ENCODE assay signal across 3 cellular contexts in the genomic region with DNA sequence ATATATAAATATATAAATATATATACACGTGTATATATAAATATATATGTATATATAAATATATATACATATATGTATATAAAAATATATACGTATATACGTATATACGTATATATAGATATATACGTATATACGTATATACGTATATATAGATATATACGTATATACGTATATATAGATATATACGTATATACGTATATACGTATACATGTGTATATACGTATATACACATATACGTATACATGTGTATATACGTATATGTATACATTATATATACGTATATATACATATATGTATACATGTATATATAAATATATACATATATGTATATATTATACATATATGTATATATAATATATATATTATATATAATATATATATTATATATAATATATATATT.
A peak's percentile ranks its signal among the peaks of the same experiment; 100 is the strongest.
DNase-seq lines count a peak whose midpoint lies in the region; ATAC-seq, FAIRE-seq and TF ChIP-seq lines count a peak whose summit lies in the region.
"Not testable (repeated sequence)": the region's sequence is repeated elsewhere in the genome, so short reads cannot be mapped to it uniquely, and the experiment has no call there.

No MANE protein-coding gene starts in this region.

- H3K4me1 ChIP-seq in K562 (replicated peaks in 1 of 2; ENCODE audit: control insufficient read depth in 2 of 2, insufficient read depth in 2 of 2, low read length in 2 of 2) = not testable (repeated sequence)

- not testable (repeated sequence) for H3K36me3 ChIP-seq in K562 (ENCODE audit: control insufficient read depth, insufficient read depth, low read length)

- FAIRE-seq in TTC549 (lab: Jason Lieb, UNC) = peak; percentile 94
- FAIRE-seq in K562 (lab: Jason Lieb, UNC) = not testable (repeated sequence)
- peak; percentile 93 for FAIRE-seq in endometrium (lab: Jason Lieb, UNC)

- not testable (repeated sequence) for BruUV-seq in K562 (replicated peaks; lab: Mats Ljungman, UMichigan)

- not testable (repeated sequence) for H3K79me2 ChIP-seq in K562 (ENCODE audit: control insufficient read depth, insufficient read depth, low read length)

- CTCF ChIA-PET in K562 (lab: Yijun Ruan, JAX; ENCODE audit: low intra/inter-chr PET ratio) = not testable (repeated sequence)

- TF ChIP-seq POLR2A in K562 (conservative IDR thresholded peaks at IDR 0.05) = not testable (repeated sequence)

- not testable (repeated sequence) for TF ChIP-seq EP300 in K562 (IDR thresholded peaks at IDR 0.05; ENCODE audit: low read length)

- DNase-seq in K562 (ENCODE audit: extremely low read depth in 1 of 4, low spot score in 3 of 4) = not testable (repeated sequence)

- not testable (repeated sequence) for H3K27ac ChIP-seq in K562 (ENCODE audit: extremely low read depth, low read depth, low read length)

- not testable (repeated sequence) for H3K9me1 ChIP-seq in K562 (ENCODE audit: control insufficient read depth, insufficient read depth, low read length)

- WGBS in K562 (ENCODE audit: insufficient coverage, low coverage, missing lambda C conversion rate) = 88% methylated on average over 16 of the region's 16 CpGs

- not testable (repeated sequence) for H3K9ac ChIP-seq in K562 (ENCODE audit: insufficient read depth in 1 of 2, low read depth in 2 of 2, low read length in 2 of 2)

- H3K4me2 ChIP-seq in K562 (ENCODE audit: insufficient read depth, low read length) = not testable (repeated sequence)

- ATAC-seq in K562 = not testable (repeated sequence)

- H2AFZ ChIP-seq in K562 (ENCODE audit: low read depth, low read length) = not testable (repeated sequence)

- not testable (repeated sequence) for H3K9me3 ChIP-seq in K562 (replicated peaks; ENCODE audit: control insufficient read depth, insufficient read depth, low read depth, low read length)

- not testable (repeated sequence) for H4K20me1 ChIP-seq in K562 (replicated peaks; ENCODE audit: control insufficient read depth, insufficient read depth, low read length)

- not testable (repeated sequence) for H3K27me3 ChIP-seq in K562 (ENCODE audit: control insufficient read depth in 2 of 2, insufficient read depth in 2 of 2, low read length in 2 of 2)

- not testable (repeated sequence) for H3K4me3 ChIP-seq in K562

- not testable (repeated sequence) for TF ChIP-seq CTCF in K562 (IDR thresholded peaks at IDR 0.05 in 2 of 3, conservative IDR thresholded peaks at IDR 0.05 in 1 of 3; ENCODE audit: insufficient read depth in 2 of 3, low read depth in 1 of 3, low read length in 3 of 3)

- POLR2A ChIA-PET in K562 (lab: Yijun Ruan, JAX) = not testable (repeated sequence)

- TF ChIP-seq RAD21 in K562 (CRISPR knock-in tag; conservative IDR thresholded peaks at IDR 0.05 in 1 of 2, IDR thresholded peaks at IDR 0.05 in 1 of 2) = not testable (repeated sequence)

- intact Hi-C loops in K562 (cut with micrococcal nuclease) = not testable (repeated sequence)

- in situ Hi-C loops in K562 (cut with MboI) = not testable (repeated sequence)

TF ChIP-seq in K562, 482 proteins besides CTCF, POLR2A, EP300 and RAD21:
- TF ChIP-seq ZNF76 (CRISPR knock-in tag; IDR thresholded peaks at IDR 0.05; ENCODE audit: borderline replicate concordance) (0 out of 2 replicates have a peak, but pooled peaks have one; percentile 45), MTF1 (CRISPR knock-in tag; IDR thresholded peaks at IDR 0.05; ENCODE audit: borderline replicate concordance) (peak; percentile 83; the same call in 1 of the 2 replicates), ZNF140 (CRISPR knock-in tag; IDR thresholded peaks at IDR 0.05) (0 out of 2 replicates have a peak, but pooled peaks have one; percentile 53), ZNF408 (CRISPR knock-in tag; IDR thresholded peaks at IDR 0.05; ENCODE audit: low read depth) (peak; percentile 88), ZNF277 (CRISPR knock-in tag; IDR thresholded peaks at IDR 0.05; ENCODE audit: borderline replicate concordance) (peak; percentile 64; the same call in 1 of the 2 replicates), ZNF449 (CRISPR knock-in tag; IDR thresholded peaks at IDR 0.05) (peak; percentile 66; the same call in 1 of the 2 replicates), ZBTB11 (CRISPR knock-in tag; IDR thresholded peaks at IDR 0.05) (peak in 1 of 3 experiments; percentile 37; a peak in 1 of 6 replicates), SLC30A9 (CRISPR knock-in tag; IDR thresholded peaks at IDR 0.05) (peak; percentile 45; the same call in 1 of the 2 replicates), ZNF707 (CRISPR knock-in tag; conservative IDR thresholded peaks at IDR 0.05) (peak; percentile 64; the same call in 1 of the 2 replicates)
